ENCODE assay signal across 13 cellular contexts in genomic region chr2:112140413-112140802, GRCh38. TPM values are rescaled to one million over a fixed set of nuclear protein-coding genes. Genes with fewer than 3 reads are reported as not detected.
DNase-seq lines count a peak whose midpoint lies in the region; ATAC-seq and TF ChIP-seq lines count a peak whose summit lies in the region.
"Had no signal": no experiment of that assay in that cellular context is flagged by ENCODE, and none has a peak within 500 bp of the region (broad histone marks: within the 10 kb centered on the region; RNA-seq: fewer than 3 reads in every experiment).

No MANE protein-coding gene starts in this region.

- no peak for TF ChIP-seq CTCF in AG04449 (IDR thresholded peaks at IDR 0.05; ENCODE audit: insufficient read depth, low read length, missing control alignments)
- TF ChIP-seq CTCF in GM13976 (IDR thresholded peaks at IDR 0.05; ENCODE audit: borderline replicate concordance, control extremely low read depth, extremely low read depth, insufficient read depth, missing control alignments), result no peak
- no peak for TF ChIP-seq CTCF in endodermal cell (conservative IDR thresholded peaks at IDR 0.05)
- TF ChIP-seq CTCF in nephron progenitor cell (IDR thresholded peaks at IDR 0.05), result no peak
- TF ChIP-seq CTCF in mucosa of descending colon (IDR thresholded peaks at IDR 0.05), result no peak

- CTCF ChIA-PET in AG04449 (lab: Yijun Ruan, JAX), result no interaction called here

- intact Hi-C loops in mucosa of descending colon (cut with DNase I, micrococcal nuclease), result no loop called here

- in situ Hi-C loops in GM13976 (cut with MboI; ENCODE audit: low sequenced_read_pairs, unreplicated experiment), result no loop called here

- H3K27me3 Mint-ChIP-seq in endodermal cell (ENCODE audit: insufficient read depth) (peaks cover 67% of the 10 kb centered on the region), nephron progenitor cell (ENCODE audit: low read depth, poor library complexity) (peaks cover 23% of the 10 kb centered on the region)

- H3K9me3 Mint-ChIP-seq in endodermal cell, result no peaks in the 10 kb centered on the region
- no peaks in the 10 kb centered on the region for H3K9me3 Mint-ChIP-seq in nephron progenitor cell
- H3K9me3 Mint-ChIP-seq: activated naive CD8-positive, alpha-beta T cell treated with anti-CD3 and anti-CD28 coated beads, Interleukin-2, amount 50 U/mL, for 24 hours; stimulated activated effector memory CD8-positive, alpha-beta T cell treated with anti-CD3 and anti-CD28 coated beads, Interleukin-12 subunit alpha, Interleukin-12 subunit beta, amount 100 ng/mL, for 72 hours had no signal

- no peak for DNase-seq in AG04449 (ENCODE audit: low read depth, low spot score)
- peak; percentile 29 for DNase-seq in GM13976 (ENCODE audit: low spot score)
- DNase-seq in endodermal cell, result peak; percentile 69
- no peak for DNase-seq in nephron progenitor cell
- no peak for DNase-seq in mesenteric fat pad (ENCODE audit: low spot score)
- no peak for DNase-seq in mucosa of descending colon
- no peak for DNase-seq in NK-92 (lab: John Stamatoyannopoulos, UW; ENCODE audit: unreplicated experiment)
- DNase-seq: activated naive CD8-positive, alpha-beta T cell treated with anti-CD3 and anti-CD28 coated beads, Interleukin-2, amount 50 U/mL, for 24 hours; erythroblast; NCI-H2171 treated with DMSO at 0.1 percent for 48 hours had no signal

- H3K4me1 ChIP-seq in endodermal cell (ENCODE audit: control insufficient read depth, insufficient read depth, low read length), result peaks cover 3% of the 10 kb centered on the region
- peaks cover 3% of the 10 kb centered on the region for H3K4me1 ChIP-seq in mucosa of descending colon (ENCODE audit: low read depth)

- no peak overlapping the region for H3K27ac ChIP-seq in endodermal cell (ENCODE audit: low read depth, low read length)
- H3K27ac ChIP-seq: KMS-11 had no signal

- H3K27me3 ChIP-seq in endodermal cell (ENCODE audit: control insufficient read depth, insufficient read depth, low read length, poor library complexity, severe bottlenecking), result peaks cover 68% of the 10 kb centered on the region

- ATAC-seq in mucosa of descending colon (no peak), HG03280 (IDR thresholded peaks at IDR 0.05; ENCODE audit: unreplicated experiment) (no peak)
- ATAC-seq: activated naive CD8-positive, alpha-beta T cell treated with anti-CD3 and anti-CD28 coated beads, Interleukin-2, amount 50 U/mL, for 24 hours; stimulated activated effector memory CD8-positive, alpha-beta T cell treated with anti-CD3 and anti-CD28 coated beads, Interleukin-12 subunit alpha, Interleukin-12 subunit beta, amount 100 ng/mL, for 72 hours had no signal

- WGBS in endodermal cell (ENCODE audit: insufficient coverage in 1 of 2, insufficient read length in 1 of 2), 2 experiments, result 19 to 20% methylated on average over 12 to 19 of the region's 19 CpGs

- H3K9ac ChIP-seq in endodermal cell (ENCODE audit: extremely low read depth, low read length, poor library complexity, severe bottlenecking), result no peak overlapping the region
- H3K9ac ChIP-seq: KMS-11 had no signal

- H3K4me3 ChIP-seq in AG04449 (ENCODE audit: low read depth, low read length), result peak overlapping the region; percentile 18
- H3K4me3 ChIP-seq in endodermal cell (ENCODE audit: low read length), result peak overlapping the region; percentile 56
- H3K4me3 ChIP-seq in mucosa of descending colon, result no peak overlapping the region

- no peaks in the 10 kb centered on the region for H3K36me3 ChIP-seq in endodermal cell (ENCODE audit: control insufficient read depth, insufficient read depth, low read length)
- H3K36me3 ChIP-seq in mucosa of descending colon (ENCODE audit: low read depth), result no peaks in the 10 kb centered on the region

- H3K4me3 Mint-ChIP-seq in endodermal cell (peak overlapping the region; percentile 61), nephron progenitor cell (peak overlapping the region; percentile 83)
- H3K4me3 Mint-ChIP-seq: activated naive CD8-positive, alpha-beta T cell treated with anti-CD3 and anti-CD28 coated beads, Interleukin-2, amount 50 U/mL, for 24 hours; stimulated activated effector memory CD8-positive, alpha-beta T cell treated with anti-CD3 and anti-CD28 coated beads, Interleukin-12 subunit alpha, Interleukin-12 subunit beta, amount 100 ng/mL, for 72 hours had no signal

- POLR2A ChIA-PET in AG04449 (lab: Yijun Ruan, JAX), result no interaction called here

- H3K4me1 Mint-ChIP-seq in endodermal cell (peaks cover 2% of the 10 kb centered on the region), nephron progenitor cell (peaks cover 40% of the 10 kb centered on the region)
- H3K4me1 Mint-ChIP-seq: stimulated activated effector memory CD8-positive, alpha-beta T cell treated with anti-CD3 and anti-CD28 coated beads, Interleukin-12 subunit alpha, Interleukin-12 subunit beta, amount 100 ng/mL, for 72 hours had no signal

- H3K36me3 Mint-ChIP-seq in endodermal cell (ENCODE audit: low read depth), result no peaks in the 10 kb centered on the region
- peaks cover 28% of the 10 kb centered on the region for H3K36me3 Mint-ChIP-seq in nephron progenitor cell (ENCODE audit: low read depth)
- H3K36me3 Mint-ChIP-seq: stimulated activated effector memory CD8-positive, alpha-beta T cell treated with anti-CD3 and anti-CD28 coated beads, Interleukin-12 subunit alpha, Interleukin-12 subunit beta, amount 100 ng/mL, for 72 hours had no signal

- H3K27ac Mint-ChIP-seq in endodermal cell (no peak overlapping the region), nephron progenitor cell (no peak overlapping the region)
- H3K27ac Mint-ChIP-seq: activated naive CD8-positive, alpha-beta T cell treated with anti-CD3 and anti-CD28 coated beads, Interleukin-2, amount 50 U/mL, for 24 hours; stimulated activated effector memory CD8-positive, alpha-beta T cell treated with anti-CD3 and anti-CD28 coated beads, Interleukin-12 subunit alpha, Interleukin-12 subunit beta, amount 100 ng/mL, for 72 hours had no signal

- H3K9me3 ChIP-seq in endodermal cell (ENCODE audit: control insufficient read depth, low read length) (no peaks in the 10 kb centered on the region), mucosa of descending colon (no peaks in the 10 kb centered on the region)

RNA-seq across cellular contexts. Expression of gene FBLN7, which starts 2.2 kb away (rescaled TPM):
- total RNA-seq in endodermal cell (1 to 10 TPM; 4.0 to 8.7 TPM), mesenteric fat pad (5.3 TPM), mucosa of descending colon (1 to 10 TPM in 1 of 3 donors, under 1 TPM in 2; 0.72 to 2.2 (median 0.94) TPM)
- 16.0 TPM for polyA plus RNA-seq in endodermal cell (2013, experiment 1 of 2)
- 13.9 TPM for polyA plus RNA-seq in endodermal cell (2013, experiment 2 of 2)

Comparison
In these comparisons a context has a peak if more than half of its experiments do, and no peak if none do; other contexts are left out.
1. DNase-seq: peak in GM13976 (single experiment) and endodermal cell (single experiment); none in AG04449 (single experiment), nephron progenitor cell (single experiment), mesenteric fat pad (single experiment), mucosa of descending colon (0 of 3) and NK-92 (single experiment).